18 cellular contexts compared by ENCODE assay signal in genomic region chr5:153797484-153797883, GRCh38.
DNase-seq lines count a peak whose midpoint lies in the region; ATAC-seq, FAIRE-seq and TF ChIP-seq lines count a peak whose summit lies in the region.
"Had no signal": no experiment of that assay in that cellular context is flagged by ENCODE, and none has a peak within 500 bp of the region (broad histone marks: within the 10 kb centered on the region; RNA-seq: fewer than 3 reads in every experiment).

No MANE protein-coding gene starts in this region.

- H3K36me3 ChIP-seq in pancreas, result no peaks in the 10 kb centered on the region
- H3K36me3 ChIP-seq: left lung had no signal

- CTCF ChIA-PET in activated CD8-positive, alpha-beta T cell treated with anti-CD3 and anti-CD28 coated beads for 36 hours (lab: Charles Lee), result no interaction called here

- FAIRE-seq in pancreas (lab: Jason Lieb, UNC), result no peak

- no peaks in the 10 kb centered on the region for H3K27me3 Mint-ChIP-seq in activated CD8-positive, alpha-beta T cell treated with anti-CD3 and anti-CD28 coated beads for 36 hours
- H3K27me3 Mint-ChIP-seq: activated naive CD8-positive, alpha-beta T cell treated with anti-CD3 and anti-CD28 coated beads, Interleukin-2, amount 10 ng/mL, durations not matched to agents 7 days and 5 days; progenitor cell of endocrine pancreas had no signal

- DNase-seq in mesenteric fat pad (ENCODE audit: low spot score), result no peak
- no peak for DNase-seq in activated CD8-positive, alpha-beta T cell treated with anti-CD3 and anti-CD28 coated beads for 36 hours
- no peak for DNase-seq in pancreas
- no peak for DNase-seq in dorsolateral prefrontal cortex
- DNase-seq: activated CD4-positive, CD25-positive, alpha-beta regulatory T cell treated with anti-CD3 and anti-CD28 coated beads, Interleukin-2, amount 50 U/mL, for 72 hours; activated naive CD8-positive, alpha-beta T cell treated with anti-CD3 and anti-CD28 coated beads, Interleukin-2, amount 10 ng/mL, durations not matched to agents 7 days and 5 days; Calu3; effector memory CD4-positive, alpha-beta T cell; GDM1; left lung; NCI-H2029; NCI-H774; RPMI8226 had no signal

- no peaks in the 10 kb centered on the region for H3K9me3 ChIP-seq in pancreas
- H3K9me3 ChIP-seq: left lung had no signal

- H3K27ac ChIP-seq in pancreas (no peak overlapping the region), dorsolateral prefrontal cortex (no peak overlapping the region)
- H3K27ac ChIP-seq: left lung had no signal

- TF ChIP-seq CTCF in activated CD8-positive, alpha-beta T cell treated with anti-CD3 and anti-CD28 coated beads for 36 hours (IDR thresholded peaks at IDR 0.05), result no peak
- TF ChIP-seq CTCF in pancreas (IDR thresholded peaks at IDR 0.05) (no peak), dorsolateral prefrontal cortex (IDR thresholded peaks at IDR 0.05 in 54 of 56, conservative IDR thresholded peaks at IDR 0.05 in 2 of 56; ENCODE audit: low read depth in 1 of 56, partially characterized antibody in 56 of 56) (no peak)

- ATAC-seq in GM18499 (IDR thresholded peaks at IDR 0.05; ENCODE audit: insufficient read depth, unreplicated experiment) (peak; percentile 99), GM19351 (IDR thresholded peaks at IDR 0.05; ENCODE audit: unreplicated experiment) (peak; percentile 96), HG02798 (IDR thresholded peaks at IDR 0.05; ENCODE audit: poor library complexity, unreplicated experiment) (peak; percentile 90), HG03520 (IDR thresholded peaks at IDR 0.05; ENCODE audit: unreplicated experiment) (peak; percentile 97), pancreas (no peak)
- ATAC-seq in activated CD8-positive, alpha-beta T cell treated with anti-CD3 and anti-CD28 coated beads for 36 hours, result no peak
- ATAC-seq: left lung had no signal

- no peaks in the 10 kb centered on the region for H3K4me1 Mint-ChIP-seq in activated CD8-positive, alpha-beta T cell treated with anti-CD3 and anti-CD28 coated beads for 36 hours (ENCODE audit: low read depth)
- H3K4me1 Mint-ChIP-seq: activated naive CD8-positive, alpha-beta T cell treated with anti-CD3 and anti-CD28 coated beads, Interleukin-2, amount 10 ng/mL, durations not matched to agents 7 days and 5 days had no signal

- no peak overlapping the region for H3K4me3 ChIP-seq in pancreas
- H3K4me3 ChIP-seq in dorsolateral prefrontal cortex, result no peak overlapping the region
- H3K4me3 ChIP-seq: left lung had no signal

- H3K4me1 ChIP-seq in pancreas, result no peaks in the 10 kb centered on the region
- H3K4me1 ChIP-seq: left lung had no signal

- no peaks in the 10 kb centered on the region for H3K36me3 Mint-ChIP-seq in activated CD8-positive, alpha-beta T cell treated with anti-CD3 and anti-CD28 coated beads for 36 hours (ENCODE audit: low read depth)
- H3K36me3 Mint-ChIP-seq: activated naive CD8-positive, alpha-beta T cell treated with anti-CD3 and anti-CD28 coated beads, Interleukin-2, amount 10 ng/mL, durations not matched to agents 7 days and 5 days had no signal

- no peak overlapping the region for H3K27ac Mint-ChIP-seq in activated CD8-positive, alpha-beta T cell treated with anti-CD3 and anti-CD28 coated beads for 36 hours
- H3K27ac Mint-ChIP-seq: activated naive CD8-positive, alpha-beta T cell treated with anti-CD3 and anti-CD28 coated beads, Interleukin-2, amount 10 ng/mL, durations not matched to agents 7 days and 5 days; progenitor cell of endocrine pancreas had no signal

- H3K27me3 ChIP-seq in pancreas (no peaks in the 10 kb centered on the region), dorsolateral prefrontal cortex (no peaks in the 10 kb centered on the region)
- H3K27me3 ChIP-seq: left lung had no signal

- H3K4me3 Mint-ChIP-seq in activated CD8-positive, alpha-beta T cell treated with anti-CD3 and anti-CD28 coated beads for 36 hours, result no peak overlapping the region
- H3K4me3 Mint-ChIP-seq: activated naive CD8-positive, alpha-beta T cell treated with anti-CD3 and anti-CD28 coated beads, Interleukin-2, amount 10 ng/mL, durations not matched to agents 7 days and 5 days had no signal

- WGBS in pancreas, 2 donors, result 53 to 63% methylated on average over 3 of the region's 3 CpGs

- intact Hi-C loops in activated CD8-positive, alpha-beta T cell treated with anti-CD3 and anti-CD28 coated beads for 36 hours (cut with micrococcal nuclease), result no loop called here
- intact Hi-C loops in pancreas (cut with DNase I) (no loop called here), dorsolateral prefrontal cortex (cut with DNase I) (no loop called here)

- POLR2A ChIA-PET in activated CD8-positive, alpha-beta T cell treated with anti-CD3 and anti-CD28 coated beads for 36 hours (lab: Charles Lee), result no interaction called here

- no peaks in the 10 kb centered on the region for H3K9me3 Mint-ChIP-seq in activated CD8-positive, alpha-beta T cell treated with anti-CD3 and anti-CD28 coated beads for 36 hours
- H3K9me3 Mint-ChIP-seq: activated naive CD8-positive, alpha-beta T cell treated with anti-CD3 and anti-CD28 coated beads, Interleukin-2, amount 10 ng/mL, durations not matched to agents 7 days and 5 days had no signal

Comparison
In these comparisons a context has a peak if more than half of its experiments do, and no peak if none do; other contexts are left out.
1. ATAC-seq: peak in GM18499 (single experiment), GM19351 (single experiment), HG02798 (single experiment) and HG03520 (single experiment); none in activated CD8-positive, alpha-beta T cell treated with anti-CD3 and anti-CD28 coated beads for 36 hours (single experiment) and pancreas (0 of 4).